In genomic region chr19:50368649-50369570, GRCh38 we compare ENCODE assay signal across 8 cellular contexts. TPM values are rescaled to one million over a fixed set of nuclear protein-coding genes. Genes with fewer than 3 reads are reported as not detected.
DNase-seq lines count a peak whose midpoint lies in the region; ATAC-seq, FAIRE-seq and TF ChIP-seq lines count a peak whose summit lies in the region.

No MANE protein-coding gene starts in this region.

- TF ChIP-seq CTCF in HFFc6 (IDR thresholded peaks at IDR 0.05) (peak; percentile 92), kidney (IDR thresholded peaks at IDR 0.05; ENCODE audit: borderline replicate concordance, extremely low read depth, insufficient read depth) (peak; percentile 83)

- no peak for ATAC-seq in HG02678 (IDR thresholded peaks at IDR 0.05; ENCODE audit: unreplicated experiment)

- H3K4me3 ChIP-seq in kidney (ENCODE audit: low read length in 2 of 2) = peak overlapping the region; percentile 72 to 100

- H3K27ac Mint-ChIP-seq in HFFc6 = peak overlapping the region; percentile 88

- H3K9ac ChIP-seq in kidney (ENCODE audit: low read length in 2 of 2) = peak overlapping the region; percentile 84 to 99

- peak overlapping the region; percentile 60 to 76 for H3K27ac ChIP-seq in kidney (ENCODE audit: low read depth in 2 of 2, low read length in 2 of 2)

- intact Hi-C loops in kidney (cut with DNase I) = loop anchor here (10.0 kb wide), 1 partner anchor 96 kb away; no protein-coding TSS in a partner anchor

- H3K9me3 ChIP-seq in kidney (ENCODE audit: control insufficient read depth in 1 of 2, low read length in 2 of 2) = no peaks in the 10 kb centered on the region

- no peaks in the 10 kb centered on the region for H3K9me3 Mint-ChIP-seq in HFFc6

- H3K4me1 ChIP-seq in kidney (ENCODE audit: control insufficient read depth in 1 of 2, insufficient read depth in 1 of 2, low read depth in 1 of 2, low read length in 2 of 2) = no peaks in the 10 kb centered on the region

- no peaks in the 10 kb centered on the region for H3K36me3 ChIP-seq in kidney (ENCODE audit: control insufficient read depth in 1 of 2, insufficient read depth in 2 of 2, low read length in 2 of 2)

- FAIRE-seq in kidney (lab: Jason Lieb, UNC) = no peak

- no peaks in the 10 kb centered on the region for H3K36me3 Mint-ChIP-seq in HFFc6 (ENCODE audit: low read depth)

- H3K27me3 Mint-ChIP-seq in HFFc6 (ENCODE audit: insufficient read depth) = peaks cover 7% of the 10 kb centered on the region

- DNase-seq in DMS 273 (lab: John Stamatoyannopoulos, UW; ENCODE audit: unreplicated experiment) (peak; percentile 90), HFFc6 (peak; percentile 67), NCI-H2227 (lab: John Stamatoyannopoulos, UW; ENCODE audit: unreplicated experiment) (peak; percentile 87), cerebellum (ENCODE audit: low spot score) (peak; percentile 90), kidney (peak; percentile 89)
- peak; percentile 81 for DNase-seq in activated CD4-positive, CD25-positive, alpha-beta regulatory T cell treated with anti-CD3 and anti-CD28 coated beads, Interleukin-2, amount 50 U/mL, for 72 hours
- DNase-seq in stimulated activated CD4-positive, alpha-beta T cell treated with anti-CD3 and anti-CD28 coated beads, Interleukin-15, amount 100 ng/mL, for 1 hour (ENCODE audit: low read depth in 1 of 2, low spot score in 1 of 2) = peak; percentile 56 to 73

- peaks cover 16% of the 10 kb centered on the region for H3K4me1 Mint-ChIP-seq in HFFc6 (ENCODE audit: low read depth)

- H3K4me3 Mint-ChIP-seq in HFFc6 = peak overlapping the region; percentile 95

RNA-seq across cellular contexts. Expression of gene NAPSA, which starts 3.5 kb away (rescaled TPM):
- total RNA-seq in HFFc6 (2021; fragmentation: NEBNext Ultra II Directional; extraction: Animal tissue kit (Norgen Biotek cat#: 25700)) = under 1 TPM in 4 of 6 experiments, not detected in 2; 0.12 to 0.66 (median 0.41) TPM
- total RNA-seq in cerebellum (0.36 TPM), kidney (217 TPM)
- 268 TPM for polyA plus RNA-seq in kidney (ENCODE audit: insufficient read depth, low read depth, low replicate concordance)

RNA-seq across cellular contexts. Expression of gene NR1H2, which starts 7.3 kb away (rescaled TPM):
- 10 to 100 TPM; 66.6 to 76.0 (median 70.1) TPM for total RNA-seq in HFFc6 (2021; fragmentation: NEBNext Ultra II Directional; extraction: Animal tissue kit (Norgen Biotek cat#: 25700))
- total RNA-seq in cerebellum (16.5 TPM), kidney (80.4 TPM)
- 59.7 TPM for polyA plus RNA-seq in kidney (ENCODE audit: insufficient read depth, low read depth, low replicate concordance)

RNA-seq across cellular contexts. Expression of gene POLD1, which starts 15.2 kb away (rescaled TPM):
- total RNA-seq in HFFc6 (2021; fragmentation: NEBNext Ultra II Directional; extraction: Animal tissue kit (Norgen Biotek cat#: 25700)) = 10 to 100 TPM; 21.7 to 37.8 (median 33.7) TPM
- 15.6 TPM for total RNA-seq in cerebellum
- total RNA-seq in kidney = 22.1 TPM
- polyA plus RNA-seq in kidney (ENCODE audit: insufficient read depth, low read depth, low replicate concordance) = 17.8 TPM

RNA-seq across cellular contexts. Expression of gene KCNC3, which starts 39.7 kb away (rescaled TPM):
- total RNA-seq in HFFc6 (2021; fragmentation: NEBNext Ultra II Directional; extraction: Animal tissue kit (Norgen Biotek cat#: 25700)) = not detected
- total RNA-seq in cerebellum (6.3 TPM), kidney (31.0 TPM)
- 9.1 TPM for polyA plus RNA-seq in kidney (ENCODE audit: insufficient read depth, low read depth, low replicate concordance)

RNA-seq across cellular contexts. Expression of gene SPIB, which starts 49.8 kb away (rescaled TPM):
- not detected for total RNA-seq in HFFc6 (2021; fragmentation: NEBNext Ultra II Directional; extraction: Animal tissue kit (Norgen Biotek cat#: 25700))
- total RNA-seq in cerebellum = not detected
- total RNA-seq in kidney = 1.1 TPM
- not detected for polyA plus RNA-seq in kidney (ENCODE audit: insufficient read depth, low read depth, low replicate concordance)

Comparison
In these comparisons a context has a peak if more than half of its experiments do, and no peak if none do; other contexts are left out.
1. RNA of gene NAPSA, which starts 3.5 kb away (total RNA-seq): 217 TPM in kidney (single experiment); 0.36 TPM in cerebellum (single experiment) and 0.12 to 0.66 TPM in HFFc6; every median in the first group is over 100 times any median in the second.
2. Peak in every context shown above with its lines, with median percentiles within 50 percentile points of each other: DNase-seq.